ENCODE assay signal across 8 cellular contexts in genomic region chr1:225987491-225988316, GRCh38. TPM values are rescaled to one million over a fixed set of nuclear protein-coding genes. Genes with fewer than 3 reads are reported as not detected.
DNase-seq lines count a peak whose midpoint lies in the region; ATAC-seq and TF ChIP-seq lines count a peak whose summit lies in the region.

No MANE protein-coding gene starts in this region.

- TF ChIP-seq POLR2A in right lobe of liver (IDR thresholded peaks at IDR 0.05): no peak

- H3K36me3 ChIP-seq in right atrium auricular region (peaks cover 96% of the 10 kb centered on the region), right lobe of liver (peaks cover 14 to 77% (median 41%) of the 10 kb centered on the region in 4 donors)

- intact Hi-C loops in Right ventricle myocardium inferior (cut with DNase I) (no loop called here), right lobe of liver (cut with DNase I) (loop anchor here in 1 of 2 donors (5.0 kb wide), 1 partner anchor 515 kb away; no protein-coding TSS in a partner anchor)

- DNase-seq in right atrium auricular region (ENCODE audit: low spot score) (no peak), Right ventricle myocardium inferior (ENCODE audit: missing footprints) (no peak), NCI-H2171 (lab: John Stamatoyannopoulos, UW) (peak; percentile 35), astrocyte of the spinal cord (ENCODE audit: low read depth, low spot score) (peak; percentile 53), right lobe of liver (no peak)
- DNase-seq in activated CD4-positive, CD25-positive, alpha-beta regulatory T cell (lab: John Stamatoyannopoulos, UW): no peak

- H3K27ac ChIP-seq in right atrium auricular region (no peak overlapping the region), right lobe of liver (no peak overlapping the region)

- 76% methylated on average over 7 of the region's 7 CpGs for WGBS in right lobe of liver (ENCODE audit: insufficient coverage, low coverage, low lambda C conversion rate, missing lambda C conversion rate)

- H3K4me3 ChIP-seq in right atrium auricular region: no peak overlapping the region
- no peak overlapping the region for H3K4me3 ChIP-seq in astrocyte of the spinal cord (ENCODE audit: low read depth, low read length)
- H3K4me3 ChIP-seq in right lobe of liver: no peak overlapping the region

- H3K4me1 ChIP-seq in right atrium auricular region: no peaks in the 10 kb centered on the region
- H3K4me1 ChIP-seq in right lobe of liver: no peaks in the 10 kb centered on the region

- H3K27me3 ChIP-seq in right atrium auricular region (no peaks in the 10 kb centered on the region), right lobe of liver (no peaks in the 10 kb centered on the region)

- TF ChIP-seq CTCF in right atrium auricular region (IDR thresholded peaks at IDR 0.05): peak; percentile 47 to 74
- peak; percentile 72 for TF ChIP-seq CTCF in astrocyte of the spinal cord (IDR thresholded peaks at IDR 0.05; ENCODE audit: low read depth, low read length)
- TF ChIP-seq CTCF in right lobe of liver (IDR thresholded peaks at IDR 0.05): peak; percentile 59 to 79 (median 76)

- in situ Hi-C loops in astrocyte of the spinal cord (cut with HindIII; ENCODE audit: low sequenced_read_pairs): no loop called here

- H3K9me3 ChIP-seq in right atrium auricular region: no peaks in the 10 kb centered on the region
- no peaks in the 10 kb centered on the region for H3K9me3 ChIP-seq in right lobe of liver

- ATAC-seq in Right ventricle myocardium inferior (no peak), right lobe of liver (peak in 3 of 4 donors; percentile 65 to 75 (median 73)), GM18873 (IDR thresholded peaks at IDR 0.05; ENCODE audit: low FRiP score, unreplicated experiment) (no peak), GM21423 (IDR thresholded peaks at IDR 0.05; ENCODE audit: unreplicated experiment) (no peak)

RNA-seq across cellular contexts. Expression of gene SDE2, which starts 11.4 kb away (rescaled TPM):
- total RNA-seq in right atrium auricular region (10 to 100 TPM; 15.5 to 16.3 TPM), Right ventricle myocardium inferior (11.7 TPM), right lobe of liver (10 to 100 TPM in 1 of 6 experiments, 1 to 10 TPM in 5; 7.1 to 10.9 (median 8.6) TPM)

RNA-seq across cellular contexts. Expression of gene LEFTY2, which starts 46.7 kb away (rescaled TPM):
- total RNA-seq in right atrium auricular region (under 1 TPM; 0.70 to 0.90 TPM), Right ventricle myocardium inferior (0.19 TPM), right lobe of liver (under 1 TPM in 1 of 6 experiments, not detected in 5; 0.31 TPM)

Comparison
In these comparisons a context has a peak if more than half of its experiments do, and no peak if none do; other contexts are left out.
1. DNase-seq: peak in NCI-H2171 (single experiment) and astrocyte of the spinal cord (single experiment); none in right atrium auricular region (single experiment), Right ventricle myocardium inferior (single experiment), right lobe of liver (0 of 3) and activated CD4-positive, CD25-positive, alpha-beta regulatory T cell (0 of 4).
2. ATAC-seq: peak in right lobe of liver (3 of 4); none in Right ventricle myocardium inferior (single experiment), GM18873 (single experiment) and GM21423 (single experiment).
3. Peak in every context shown above with its lines, with median percentiles within 50 percentile points of each other: CTCF ChIP-seq.